8 cellular contexts compared by ENCODE assay signal in genomic region chr17:68599091-68599872, GRCh38. TPM values are rescaled to one million over a fixed set of nuclear protein-coding genes. Genes with fewer than 3 reads are reported as not detected.
DNase-seq lines count a peak whose midpoint lies in the region; ATAC-seq and TF ChIP-seq lines count a peak whose summit lies in the region.

No MANE protein-coding gene starts in this region.

- TF ChIP-seq CTCF in GM23338 (conservative IDR thresholded peaks at IDR 0.05; ENCODE audit: low read depth in 2 of 2) = no peak

- 0 out of 2 replicates have a peak, but pooled peaks cover 2% of the 10 kb centered on the region for H3F3A ChIP-seq in GM23338 (replicated peaks; ENCODE audit: low read depth)

- no peak for ATAC-seq in GM23338
- ATAC-seq in HG03571 (IDR thresholded peaks at IDR 0.05; ENCODE audit: unreplicated experiment) = no peak

- peaks cover 32% of the 10 kb centered on the region for H3K4me1 ChIP-seq in GM23338 (ENCODE audit: insufficient read depth)

- H3K36me3 Mint-ChIP-seq in GM23338 (ENCODE audit: low read depth) = no peaks in the 10 kb centered on the region
- H3K36me3 Mint-ChIP-seq in activated T-helper 1 cell treated with anti-CD3 and anti-CD28 coated beads, Interleukin-12 subunit alpha, Interleukin-12 subunit beta, Interleukin-2, Interleukin-4 antibody, amounts not matched to agents 30 ng/mL and 10 ng/mL and 1 ng/mL, durations not matched to agents 14 hours and 24 hours and 36 hours (ENCODE audit: low read depth) = no peaks in the 10 kb centered on the region
- H3K36me3 Mint-ChIP-seq in immature natural killer cell = peaks cover 0 to 3% (median 0%) of the 10 kb centered on the region in 3 donors

- H3K27me3 Mint-ChIP-seq in GM23338 (ENCODE audit: insufficient read depth, low read depth, poor library complexity) = peaks cover 25% of the 10 kb centered on the region
- H3K27me3 Mint-ChIP-seq in activated T-helper 1 cell treated with anti-CD3 and anti-CD28 coated beads, Interleukin-12 subunit alpha, Interleukin-12 subunit beta, Interleukin-2, Interleukin-4 antibody, amounts not matched to agents 30 ng/mL and 10 ng/mL and 1 ng/mL, durations not matched to agents 14 hours and 24 hours and 36 hours (ENCODE audit: insufficient read depth) = peaks cover 73% of the 10 kb centered on the region
- peaks cover 4 to 37% (median 18%) of the 10 kb centered on the region in 3 donors for H3K27me3 Mint-ChIP-seq in immature natural killer cell (ENCODE audit: low read depth in 3 of 3)

- intact Hi-C loops in activated T-helper 1 cell treated with anti-CD3 and anti-CD28 coated beads, Interleukin-12 subunit alpha, Interleukin-12 subunit beta, Interleukin-2, Interleukin-4 antibody, amounts not matched to agents 30 ng/mL and 10 ng/mL and 1 ng/mL, durations not matched to agents 14 hours and 24 hours and 36 hours (cut with micrococcal nuclease) = no loop called here

- H4K20me1 ChIP-seq in GM23338 (replicated peaks; ENCODE audit: insufficient read depth) = no peaks in the 10 kb centered on the region

- H3K4me1 Mint-ChIP-seq in GM23338 = peaks cover 21% of the 10 kb centered on the region
- H3K4me1 Mint-ChIP-seq in activated T-helper 1 cell treated with anti-CD3 and anti-CD28 coated beads, Interleukin-12 subunit alpha, Interleukin-12 subunit beta, Interleukin-2, Interleukin-4 antibody, amounts not matched to agents 30 ng/mL and 10 ng/mL and 1 ng/mL, durations not matched to agents 14 hours and 24 hours and 36 hours (ENCODE audit: low read depth) = peaks cover 4% of the 10 kb centered on the region
- peaks cover 8 to 21% of the 10 kb centered on the region in 2 donors for H3K4me1 Mint-ChIP-seq in immature natural killer cell

- peak overlapping the region; percentile 95 for H3K4me2 ChIP-seq in GM23338

- DNase-seq in GM23338 (ENCODE audit: low spot score) (peak; percentile 28), immature natural killer cell (no peak), skeletal muscle cell (ENCODE audit: low read depth) (peak; percentile 78), NCI-H2196 (lab: John Stamatoyannopoulos, UW; ENCODE audit: unreplicated experiment) (no peak), NCI-H1436 (lab: John Stamatoyannopoulos, UW) (no peak), NCI-H1092 treated with DMSO at 0.1 percent for 48 hours (lab: John Stamatoyannopoulos, UW) (no peak)
- DNase-seq in activated T-helper 1 cell treated with anti-CD3 and anti-CD28 coated beads, Interleukin-12 subunit alpha, Interleukin-12 subunit beta, Interleukin-2, Interleukin-4 antibody, amounts not matched to agents 30 ng/mL and 10 ng/mL and 1 ng/mL, durations not matched to agents 14 hours and 24 hours and 36 hours (ENCODE audit: low spot score) = no peak

- peaks cover 42% of the 10 kb centered on the region for H3K27me3 ChIP-seq in GM23338 (ENCODE audit: insufficient read depth)

- H2AFZ ChIP-seq in GM23338 = peak overlapping the region; percentile 97

- H3K9me2 ChIP-seq in GM23338 (ENCODE audit: insufficient read depth) = 0 out of 2 replicates have a peak, but pooled peaks cover 7% of the 10 kb centered on the region

- no peaks in the 10 kb centered on the region for H3K36me3 ChIP-seq in GM23338 (ENCODE audit: insufficient read depth)

- no peaks in the 10 kb centered on the region; the same call in 2 of the 3 replicates for H3K9me3 Mint-ChIP-seq in GM23338
- H3K9me3 Mint-ChIP-seq in activated T-helper 1 cell treated with anti-CD3 and anti-CD28 coated beads, Interleukin-12 subunit alpha, Interleukin-12 subunit beta, Interleukin-2, Interleukin-4 antibody, amounts not matched to agents 30 ng/mL and 10 ng/mL and 1 ng/mL, durations not matched to agents 14 hours and 24 hours and 36 hours = no peaks in the 10 kb centered on the region
- peaks cover 0 to 2% (median 0%) of the 10 kb centered on the region in 6 donors for H3K9me3 Mint-ChIP-seq in immature natural killer cell

- H3K27ac Mint-ChIP-seq in GM23338 (no peak overlapping the region), immature natural killer cell (no peak overlapping the region)
- H3K27ac Mint-ChIP-seq in activated T-helper 1 cell treated with anti-CD3 and anti-CD28 coated beads, Interleukin-12 subunit alpha, Interleukin-12 subunit beta, Interleukin-2, Interleukin-4 antibody, amounts not matched to agents 30 ng/mL and 10 ng/mL and 1 ng/mL, durations not matched to agents 14 hours and 24 hours and 36 hours = no peak overlapping the region

- H3K27ac ChIP-seq in GM23338 (ENCODE audit: low read depth) = no peak overlapping the region

- peak overlapping the region; percentile 81 for H3K4me3 ChIP-seq in GM23338
- peak overlapping the region; percentile 47 for H3K4me3 ChIP-seq in skeletal muscle cell (ENCODE audit: low read depth, low read length)

- H3K79me2 ChIP-seq in GM23338 (replicated peaks; ENCODE audit: insufficient read depth) = no peaks in the 10 kb centered on the region; the same call in 1 of the 2 replicates

- peak overlapping the region; percentile 75 for H3K4me3 Mint-ChIP-seq in GM23338
- H3K4me3 Mint-ChIP-seq in activated T-helper 1 cell treated with anti-CD3 and anti-CD28 coated beads, Interleukin-12 subunit alpha, Interleukin-12 subunit beta, Interleukin-2, Interleukin-4 antibody, amounts not matched to agents 30 ng/mL and 10 ng/mL and 1 ng/mL, durations not matched to agents 14 hours and 24 hours and 36 hours = peak overlapping the region; percentile 55
- H3K4me3 Mint-ChIP-seq in immature natural killer cell = peak overlapping the region in 4 of 5 donors; percentile 48 to 67 (median 58)

TF ChIP-seq in GM23338, 12 proteins besides CTCF, POLR2A, EP300 and RAD21:
- TF ChIP-seq NANOG (IDR thresholded peaks at IDR 0.05; ENCODE audit: borderline replicate concordance) = no peak
- TF ChIP-seq EZH2 (IDR thresholded peaks at IDR 0.05; ENCODE audit: low read depth, unreplicated experiment) = peak; percentile 12

RNA-seq across cellular contexts. Expression of gene FAM20A, which starts 1.9 kb away (rescaled TPM):
- 1.4 and 1.6 TPM in 2 replicates for total RNA-seq in GM23338 (2014; rRNA removed; shearing (Covaris generic))
- 1.2 and 1.3 TPM in 2 replicates for polyA plus RNA-seq in GM23338 (2016; fragmentation: Nextera tagmentation; extraction: Ambion mirVana)
- total RNA-seq in activated T-helper 1 cell treated with anti-CD3 and anti-CD28 coated beads, Interleukin-12 subunit alpha, Interleukin-12 subunit beta, Interleukin-2, Interleukin-4 antibody, amounts not matched to agents 30 ng/mL and 10 ng/mL and 1 ng/mL, durations not matched to agents 14 hours and 24 hours and 36 hours = not detected in 2 replicates
- polyA plus RNA-seq in immature natural killer cell = not detected

Comparison
In these comparisons a context has a peak if more than half of its experiments do, and no peak if none do; other contexts are left out.
1. DNase-seq: peak in GM23338 (single experiment) and skeletal muscle cell (single experiment); none in activated T-helper 1 cell treated with anti-CD3 and anti-CD28 coated beads, Interleukin-12 subunit alpha, Interleukin-12 subunit beta, Interleukin-2, Interleukin-4 antibody, amounts not matched to agents 30 ng/mL and 10 ng/mL and 1 ng/mL, durations not matched to agents 14 hours and 24 hours and 36 hours (single experiment), immature natural killer cell (0 of 3), NCI-H2196 (single experiment), NCI-H1436 (single experiment) and NCI-H1092 treated with DMSO at 0.1 percent for 48 hours (single experiment).
2. Peak in every context shown above with its lines, with median percentiles within 50 percentile points of each other: H3K4me3 Mint-ChIP-seq.